ENCODE assay signal across 1 cellular context in genomic region chr15:77769700-77770099, GRCh38.
TF ChIP-seq lines count a peak whose summit lies in the region.

No MANE protein-coding gene starts in this region.

TF ChIP-seq in H1, 55 proteins besides CTCF, POLR2A, EP300 and RAD21 (continued from another document):
- TF ChIP-seq, protein P1, sequence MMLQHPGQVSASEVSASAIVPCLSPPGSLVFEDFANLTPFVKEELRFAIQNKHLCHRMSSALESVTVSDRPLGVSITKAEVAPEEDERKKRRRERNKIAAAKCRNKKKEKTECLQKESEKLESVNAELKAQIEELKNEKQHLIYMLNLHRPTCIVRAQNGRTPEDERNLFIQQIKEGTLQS (IDR thresholded peaks at IDR 0.05; ENCODE audit: insufficient read depth, low read depth, low read length), result no peak
